Comparison of ENCODE assay signal across 17 cellular contexts in the genomic region with DNA sequence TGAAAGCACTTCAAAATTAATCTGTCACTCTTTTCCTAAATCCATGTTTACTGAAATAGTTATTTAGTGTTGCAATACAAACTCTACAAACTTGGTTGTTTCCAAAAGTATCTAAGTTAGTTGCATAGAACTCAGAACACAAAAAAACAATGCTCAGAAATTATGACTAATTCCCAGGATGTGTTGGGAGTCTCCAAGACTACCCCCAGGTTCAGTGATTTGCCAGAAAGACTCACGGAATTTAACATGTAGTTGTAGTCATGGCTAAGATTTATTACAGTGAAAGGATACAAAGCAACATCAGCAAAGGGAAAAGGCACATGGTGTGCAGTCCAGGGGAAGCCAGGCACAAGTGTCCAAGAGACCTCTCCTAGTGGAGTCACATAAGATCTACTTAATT. TPM values are rescaled to one million over a fixed set of nuclear protein-coding genes. Genes with fewer than 3 reads are reported as not detected.
A peak's percentile ranks its signal among the peaks of the same experiment; 100 is the strongest.
DNase-seq lines count a peak whose midpoint lies in the region; ATAC-seq and TF ChIP-seq lines count a peak whose summit lies in the region.
"Had no signal": no experiment of that assay in that cellular context is flagged by ENCODE, and none has a peak within 500 bp of the region (broad histone marks: within the 10 kb centered on the region; RNA-seq: fewer than 3 reads in every experiment).

No MANE protein-coding gene starts in this region.

- H2AFZ ChIP-seq in GM23338, result no peak overlapping the region

- H3K4me3 Mint-ChIP-seq in GM23338, result no peak overlapping the region
- H3K4me3 Mint-ChIP-seq: B cell, IgD-negative memory B cell had no signal

- no peak for TF ChIP-seq CTCF in GM23338 (conservative IDR thresholded peaks at IDR 0.05; ENCODE audit: low read depth in 2 of 2)

- no peak overlapping the region for H3K4me3 ChIP-seq in GM23338
- H3K4me3 ChIP-seq: HAP-1, SK-N-MC had no signal

- H3K79me2 ChIP-seq in GM23338 (replicated peaks; ENCODE audit: insufficient read depth), result no peaks in the 10 kb centered on the region

- H3K9me2 ChIP-seq in GM23338 (ENCODE audit: insufficient read depth), result no peaks in the 10 kb centered on the region

- no peaks in the 10 kb centered on the region for H3K36me3 ChIP-seq in GM23338 (ENCODE audit: insufficient read depth)
- H3K36me3 ChIP-seq: HAP-1 had no signal

- H3K27ac ChIP-seq in GM23338 (ENCODE audit: low read depth), result peak overlapping the region; percentile 50; the same call in 1 of the 2 replicates
- H3K27ac ChIP-seq: SK-N-MC had no signal

- no peaks in the 10 kb centered on the region for H3K9me3 Mint-ChIP-seq in GM23338
- H3K9me3 Mint-ChIP-seq: IgD-negative memory B cell had no signal

- H3K27ac Mint-ChIP-seq in GM23338, result no peak overlapping the region
- H3K27ac Mint-ChIP-seq: B cell, IgD-negative memory B cell had no signal

- 0 out of 2 replicates have a peak, but pooled peaks cover 3% of the 10 kb centered on the region for H4K20me1 ChIP-seq in GM23338 (replicated peaks; ENCODE audit: insufficient read depth)

- no peaks in the 10 kb centered on the region for H3K27me3 ChIP-seq in GM23338 (ENCODE audit: insufficient read depth)

- peaks cover 6% of the 10 kb centered on the region for H3K27me3 Mint-ChIP-seq in GM23338 (ENCODE audit: insufficient read depth, low read depth, poor library complexity)
- H3K27me3 Mint-ChIP-seq: B cell, IgD-negative memory B cell had no signal

- no peak overlapping the region for H3K4me2 ChIP-seq in GM23338

- DNase-seq in GM23338 (ENCODE audit: low spot score) (no peak), astrocyte of the hippocampus (ENCODE audit: low read depth, low spot score) (peak; percentile 24), glomerular endothelial cell (ENCODE audit: extremely low read depth, low read depth, low spot score) (peak; percentile 9), HuH-7.5 (ENCODE audit: low spot score) (no peak), AML-193 (lab: John Stamatoyannopoulos, UW) (no peak), Ammon's horn (ENCODE audit: low spot score) (no peak), NCI-H187 (lab: John Stamatoyannopoulos, UW) (no peak)
- DNase-seq: ACHN, DND-41, Kasumi-1, NCI-H1105 treated with DMSO at 0.1 percent for 48 hours, NCI-H1694, SHP77 had no signal

- no peaks in the 10 kb centered on the region for H3K4me1 ChIP-seq in GM23338 (ENCODE audit: insufficient read depth)
- H3K4me1 ChIP-seq: HAP-1 had no signal

- H3F3A ChIP-seq in GM23338 (replicated peaks; ENCODE audit: low read depth), result no peaks in the 10 kb centered on the region

- peaks cover 6% of the 10 kb centered on the region; the same call in 2 of the 3 replicates for H3K36me3 Mint-ChIP-seq in GM23338 (ENCODE audit: low read depth)

- ATAC-seq in GM23338, result no peak

- H3K4me1 Mint-ChIP-seq in GM23338, result no peaks in the 10 kb centered on the region
- H3K4me1 Mint-ChIP-seq: B cell, IgD-negative memory B cell had no signal

TF ChIP-seq in GM23338, 12 proteins besides CTCF, POLR2A, EP300 and RAD21 (continues in another document):
- TF ChIP-seq ZNF331 (CRISPR knock-in tag; IDR thresholded peaks at IDR 0.05; ENCODE audit: low read depth), result no peak
- TF ChIP-seq EZH2phosphoT487 (IDR thresholded peaks at IDR 0.05; ENCODE audit: unreplicated experiment), result no peak
- TF ChIP-seq NANOG (IDR thresholded peaks at IDR 0.05; ENCODE audit: borderline replicate concordance), result no peak
- TF ChIP-seq CREB1 (CRISPR knock-in tag; IDR thresholded peaks at IDR 0.05; ENCODE audit: low read depth), result no peak
- TF ChIP-seq, protein P1, sequence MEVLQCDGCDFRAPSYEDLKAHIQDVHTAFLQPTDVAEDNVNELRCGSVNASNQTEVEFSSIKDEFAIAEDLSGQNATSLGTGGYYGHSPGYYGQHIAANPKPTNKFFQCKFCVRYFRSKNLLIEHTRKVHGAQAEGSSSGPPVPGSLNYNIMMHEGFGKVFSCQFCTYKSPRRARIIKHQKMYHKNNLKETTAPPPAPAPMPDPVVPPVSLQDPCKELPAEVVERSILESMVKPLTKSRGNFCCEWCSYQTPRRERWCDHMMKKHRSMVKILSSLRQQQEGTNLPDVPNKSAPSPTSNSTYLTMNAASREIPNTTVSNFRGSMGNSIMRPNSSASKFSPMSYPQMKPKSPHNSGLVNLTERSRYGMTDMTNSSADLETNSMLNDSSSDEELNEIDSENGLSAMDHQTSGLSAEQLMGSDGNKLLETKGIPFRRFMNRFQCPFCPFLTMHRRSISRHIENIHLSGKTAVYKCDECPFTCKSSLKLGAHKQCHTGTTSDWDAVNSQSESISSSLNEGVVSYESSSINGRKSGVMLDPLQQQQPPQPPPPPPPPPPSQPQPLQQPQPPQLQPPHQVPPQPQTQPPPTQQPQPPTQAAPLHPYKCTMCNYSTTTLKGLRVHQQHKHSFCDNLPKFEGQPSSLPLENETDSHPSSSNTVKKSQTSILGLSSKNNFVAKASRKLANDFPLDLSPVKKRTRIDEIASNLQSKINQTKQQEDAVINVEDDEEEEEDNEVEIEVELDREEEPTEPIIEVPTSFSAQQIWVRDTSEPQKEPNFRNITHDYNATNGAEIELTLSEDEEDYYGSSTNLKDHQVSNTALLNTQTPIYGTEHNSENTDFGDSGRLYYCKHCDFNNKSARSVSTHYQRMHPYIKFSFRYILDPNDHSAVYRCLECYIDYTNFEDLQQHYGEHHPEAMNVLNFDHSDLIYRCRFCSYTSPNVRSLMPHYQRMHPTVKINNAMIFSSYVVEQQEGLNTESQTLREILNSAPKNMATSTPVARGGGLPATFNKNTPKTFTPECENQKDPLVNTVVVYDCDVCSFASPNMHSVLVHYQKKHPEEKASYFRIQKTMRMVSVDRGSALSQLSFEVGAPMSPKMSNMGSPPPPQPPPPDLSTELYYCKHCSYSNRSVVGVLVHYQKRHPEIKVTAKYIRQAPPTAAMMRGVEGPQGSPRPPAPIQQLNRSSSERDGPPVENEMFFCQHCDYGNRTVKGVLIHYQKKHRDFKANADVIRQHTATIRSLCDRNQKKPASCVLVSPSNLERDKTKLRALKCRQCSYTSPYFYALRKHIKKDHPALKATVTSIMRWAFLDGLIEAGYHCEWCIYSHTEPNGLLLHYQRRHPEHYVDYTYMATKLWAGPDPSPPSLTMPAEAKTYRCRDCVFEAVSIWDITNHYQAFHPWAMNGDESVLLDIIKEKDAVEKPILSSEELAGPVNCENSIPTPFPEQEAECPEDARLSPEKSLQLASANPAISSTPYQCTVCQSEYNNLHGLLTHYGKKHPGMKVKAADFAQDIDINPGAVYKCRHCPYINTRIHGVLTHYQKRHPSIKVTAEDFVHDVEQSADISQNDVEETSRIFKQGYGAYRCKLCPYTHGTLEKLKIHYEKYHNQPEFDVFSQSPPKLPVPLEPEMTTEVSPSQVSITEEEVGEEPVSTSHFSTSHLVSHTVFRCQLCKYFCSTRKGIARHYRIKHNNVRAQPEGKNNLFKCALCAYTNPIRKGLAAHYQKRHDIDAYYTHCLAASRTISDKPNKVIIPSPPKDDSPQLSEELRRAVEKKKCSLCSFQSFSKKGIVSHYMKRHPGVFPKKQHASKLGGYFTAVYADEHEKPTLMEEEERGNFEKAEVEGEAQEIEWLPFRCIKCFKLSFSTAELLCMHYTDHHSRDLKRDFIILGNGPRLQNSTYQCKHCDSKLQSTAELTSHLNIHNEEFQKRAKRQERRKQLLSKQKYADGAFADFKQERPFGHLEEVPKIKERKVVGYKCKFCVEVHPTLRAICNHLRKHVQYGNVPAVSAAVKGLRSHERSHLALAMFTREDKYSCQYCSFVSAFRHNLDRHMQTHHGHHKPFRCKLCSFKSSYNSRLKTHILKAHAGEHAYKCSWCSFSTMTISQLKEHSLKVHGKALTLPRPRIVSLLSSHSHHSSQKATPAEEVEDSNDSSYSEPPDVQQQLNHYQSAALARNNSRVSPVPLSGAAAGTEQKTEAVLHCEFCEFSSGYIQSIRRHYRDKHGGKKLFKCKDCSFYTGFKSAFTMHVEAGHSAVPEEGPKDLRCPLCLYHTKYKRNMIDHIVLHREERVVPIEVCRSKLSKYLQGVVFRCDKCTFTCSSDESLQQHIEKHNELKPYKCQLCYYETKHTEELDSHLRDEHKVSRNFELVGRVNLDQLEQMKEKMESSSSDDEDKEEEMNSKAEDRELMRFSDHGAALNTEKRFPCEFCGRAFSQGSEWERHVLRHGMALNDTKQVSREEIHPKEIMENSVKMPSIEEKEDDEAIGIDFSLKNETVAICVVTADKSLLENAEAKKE (CRISPR knock-in tag; IDR thresholded peaks at IDR 0.05), result no peak
- no peak for TF ChIP-seq ETS1 (IDR thresholded peaks at IDR 0.05)
- TF ChIP-seq EZH2 (IDR thresholded peaks at IDR 0.05; ENCODE audit: low read depth, unreplicated experiment), result no peak
- no peak for TF ChIP-seq ZNF114 (CRISPR knock-in tag; IDR thresholded peaks at IDR 0.05)
- TF ChIP-seq JUNB (IDR thresholded peaks at IDR 0.05; ENCODE audit: unreplicated experiment), result no peak

RNA-seq across cellular contexts. Expression of gene CYP20A1, which starts 43.5 kb away (rescaled TPM):
- total RNA-seq in GM23338 (2014; rRNA removed; shearing (Covaris generic)), result 18.5 and 21.0 TPM in 2 replicates
- polyA plus RNA-seq in GM23338 (2016; fragmentation: Nextera tagmentation; extraction: Ambion mirVana), result 12.2 and 17.0 TPM in 2 replicates
- 21.5 and 29.6 TPM in 2 replicates for total RNA-seq in glomerular endothelial cell

Comparison
In these comparisons a context has a peak if more than half of its experiments do, and no peak if none do; other contexts are left out.
1. DNase-seq: peak in astrocyte of the hippocampus (single experiment) and glomerular endothelial cell (single experiment); none in GM23338 (single experiment), HuH-7.5 (single experiment), AML-193 (0 of 2), Ammon's horn (single experiment) and NCI-H187 (0 of 2).